In genomic region chr11:32487270-32487669, GRCh38 we compare ENCODE assay signal across 1 cellular context.
TF ChIP-seq lines count a peak whose summit lies in the region.

No MANE protein-coding gene starts in this region.

TF ChIP-seq in GM23338, 12 proteins besides CTCF, POLR2A, EP300 and RAD21 (continued from another document):
- TF ChIP-seq ZNF462 (CRISPR knock-in tag; IDR thresholded peaks at IDR 0.05): no peak
- no peak for TF ChIP-seq EZH2phosphoT487 (IDR thresholded peaks at IDR 0.05; ENCODE audit: unreplicated experiment)
- no peak for TF ChIP-seq POLR2AphosphoS5 (IDR thresholded peaks at IDR 0.05; ENCODE audit: low read depth)
- TF ChIP-seq NANOG (IDR thresholded peaks at IDR 0.05; ENCODE audit: borderline replicate concordance): no peak
- TF ChIP-seq JUNB (IDR thresholded peaks at IDR 0.05; ENCODE audit: unreplicated experiment): no peak
